In genomic region chrX:139932077-139932900, GRCh38 we compare ENCODE assay signal across 8 cellular contexts. TPM values are rescaled to one million over a fixed set of nuclear protein-coding genes. Genes with fewer than 3 reads are reported as not detected.
DNase-seq lines count a peak whose midpoint lies in the region; ATAC-seq and TF ChIP-seq lines count a peak whose summit lies in the region.

No MANE protein-coding gene starts in this region.

- peak; percentile 34 for ATAC-seq in GM18505 (IDR thresholded peaks at IDR 0.05; ENCODE audit: unreplicated experiment)
- ATAC-seq in HG02970 (IDR thresholded peaks at IDR 0.05; ENCODE audit: low FRiP score, unreplicated experiment): peak; percentile 42
- peak; percentile 53 for ATAC-seq in PC-3

- peaks cover 44% of the 10 kb centered on the region for H3K79me2 ChIP-seq in PC-3 (ENCODE audit: low read length)

- DNase-seq in 8988T (peak; percentile 26), PC-3 (peak; percentile 31), globus pallidus (ENCODE audit: low spot score) (peak; percentile 23), nucleus accumbens (lab: John Stamatoyannopoulos, UW) (peak in 38 of 56 donors; percentile 1 to 57 (median 24)), uterus (peak; percentile 35 to 44)
- peak; percentile 43 for DNase-seq in activated naive CD4-positive, alpha-beta T cell treated with Interleukin-2 at 50 U/mL for 16 hours

- H3K27me3 ChIP-seq in PC-3 (ENCODE audit: low read length) (no peaks in the 10 kb centered on the region), uterus (no peaks in the 10 kb centered on the region)

- no peaks in the 10 kb centered on the region for H3K9me2 ChIP-seq in PC-3 (replicated peaks; ENCODE audit: low read length)

- H3K4me3 ChIP-seq in PC-3 (ENCODE audit: low read length) (peak overlapping the region; percentile 89), uterus (peak overlapping the region; percentile 52 to 82)

- no peak for TF ChIP-seq CTCF in PC-3 (conservative IDR thresholded peaks at IDR 0.05; ENCODE audit: low read depth, low read length)
- TF ChIP-seq CTCF in uterus (IDR thresholded peaks at IDR 0.05): no peak

- no TSS peak for BruUV-seq in PC-3 (replicated peaks; lab: Mats Ljungman, UMichigan)

- H3K4me1 ChIP-seq in PC-3 (ENCODE audit: insufficient read depth, low read length) (peaks cover 15% of the 10 kb centered on the region), uterus (no peaks in the 10 kb centered on the region)

- TF ChIP-seq POLR2A in GM18505 (IDR thresholded peaks at IDR 0.05; ENCODE audit: borderline replicate concordance, extremely low read depth, insufficient read depth, insufficient read length) (no peak), uterus (IDR thresholded peaks at IDR 0.05) (peak; percentile 11 to 36)

- POLR2A ChIA-PET in PC-3 (lab: Charles Lee; ENCODE audit: unreplicated experiment): interaction anchor here (0.7 kb wide), 1 partner anchor 63 kb away, joined by 3 read pairs; no protein-coding TSS in a partner anchor

- CTCF ChIA-PET in PC-3 (lab: Charles Lee): interaction anchor here (0.8 kb wide), 1 partner anchor 125 kb away, joined by 6 read pairs; no protein-coding TSS in a partner anchor

- peak overlapping the region; percentile 80 for H3K9ac ChIP-seq in PC-3 (ENCODE audit: low read length)

- H3K4me2 ChIP-seq in PC-3 (ENCODE audit: low read length): peak overlapping the region; percentile 93

- H3K9me3 ChIP-seq in PC-3 (ENCODE audit: low read length) (no peaks in the 10 kb centered on the region), uterus (no peaks in the 10 kb centered on the region)

- H4K20me1 ChIP-seq in PC-3 (ENCODE audit: low read length): no peaks in the 10 kb centered on the region

- H2AFZ ChIP-seq in PC-3 (ENCODE audit: low read length): peak overlapping the region; percentile 78

- H3K27ac ChIP-seq in PC-3 (ENCODE audit: low read length): peak overlapping the region; percentile 82
- peak overlapping the region; percentile 90 to 99 for H3K27ac ChIP-seq in uterus

- intact Hi-C loops in PC-3 (cut with micrococcal nuclease) (loop anchor here (2.0 kb wide), 1 partner anchor 99 kb away; no protein-coding TSS in a partner anchor), uterus (cut with DNase I; ENCODE audit: low total_unique reads) (no loop called here)

- H3K36me3 ChIP-seq in PC-3 (ENCODE audit: low read depth, low read length) (no peaks in the 10 kb centered on the region), uterus (no peaks in the 10 kb centered on the region)

- H3F3A ChIP-seq in PC-3 (ENCODE audit: low read length, unreplicated experiment): no peaks in the 10 kb centered on the region

RNA-seq across cellular contexts. Expression of gene ATP11C, which starts 0.6 kb away (rescaled TPM):
- total RNA-seq in PC-3 (2014; rRNA removed) (25.8 and 34.8 TPM in 2 replicates), uterus (10 to 100 TPM; 35.6 to 67.9 (median 52.4) TPM)

RNA-seq across cellular contexts. Expression of gene CXorf66, which starts 33.0 kb away (rescaled TPM):
- total RNA-seq in PC-3 (2014; rRNA removed): not detected in 2 replicates
- total RNA-seq in uterus: not detected

Comparison
In these comparisons a context has a peak if more than half of its experiments do, and no peak if none do; other contexts are left out.
1. Peak in every context shown above with its lines: DNase-seq, ATAC-seq, H3K4me3 ChIP-seq and H3K27ac ChIP-seq.